Comparison of ENCODE assay signal across 9 cellular contexts in genomic region chr1:100358210-100358609, GRCh38. TPM values are rescaled to one million over a fixed set of nuclear protein-coding genes. Genes with fewer than 3 reads are reported as not detected.
DNase-seq lines count a peak whose midpoint lies in the region; ATAC-seq and TF ChIP-seq lines count a peak whose summit lies in the region.
"Had no signal": no experiment of that assay in that cellular context is flagged by ENCODE, and none has a peak within 500 bp of the region (broad histone marks: within the 10 kb centered on the region; RNA-seq: fewer than 3 reads in every experiment).

No MANE protein-coding gene starts in this region.

- no peaks in the 10 kb centered on the region for H3K9me3 ChIP-seq in MM.1S (replicated peaks; ENCODE audit: insufficient read depth, low read length)
- no peaks in the 10 kb centered on the region for H3K9me3 ChIP-seq in prostate gland

- no peak overlapping the region for H3K4me2 ChIP-seq in MM.1S (ENCODE audit: low read depth, low read length)

- TF ChIP-seq POLR2A in prostate gland (IDR thresholded peaks at IDR 0.05), result no peak

- no peaks in the 10 kb centered on the region for H3K9me2 ChIP-seq in MM.1S (replicated peaks; ENCODE audit: insufficient read depth, low read length)

- 30% methylated on average over 2 of the region's 2 CpGs for WGBS in prostate gland

- H2AFZ ChIP-seq in MM.1S (ENCODE audit: low read length), result no peak overlapping the region

- H3K27me3 ChIP-seq in MM.1S (replicated peaks; ENCODE audit: insufficient read depth, low read length) (no peaks in the 10 kb centered on the region), prostate gland (replicated peaks; ENCODE audit: insufficient read depth) (no peaks in the 10 kb centered on the region)

- no peaks in the 10 kb centered on the region for H3K36me3 ChIP-seq in MM.1S (replicated peaks; ENCODE audit: insufficient read depth, low read length)
- no peaks in the 10 kb centered on the region for H3K36me3 ChIP-seq in prostate gland

- H3K27ac ChIP-seq in MM.1S (ENCODE audit: low read length), result no peak overlapping the region
- no peak overlapping the region for H3K27ac ChIP-seq in coronary artery
- peak overlapping the region; percentile 17 to 39 for H3K27ac ChIP-seq in prostate gland

- intact Hi-C loops in prostate gland (cut with DNase I), result no loop called here

- H4K20me1 ChIP-seq in MM.1S (ENCODE audit: insufficient read depth, low read length), result no peaks in the 10 kb centered on the region

- no peak for ATAC-seq in GM21390 (IDR thresholded peaks at IDR 0.05; ENCODE audit: unreplicated experiment)
- ATAC-seq in GM21367 (IDR thresholded peaks at IDR 0.05; ENCODE audit: unreplicated experiment), result no peak

- H3K4me3 ChIP-seq in MM.1S (ENCODE audit: low read length) (no peak overlapping the region), coronary artery (no peak overlapping the region), prostate gland (no peak overlapping the region)

- no peaks in the 10 kb centered on the region; the same call in 1 of the 2 replicates for H3F3A ChIP-seq in MM.1S (ENCODE audit: insufficient read depth, low read length)

- TF ChIP-seq CTCF in MM.1S (IDR thresholded peaks at IDR 0.05; ENCODE audit: low read length) (peak; percentile 23), coronary artery (IDR thresholded peaks at IDR 0.05) (peak; percentile 11), prostate gland (IDR thresholded peaks at IDR 0.05) (peak in 1 of 4 experiments; percentile 8)

- peak; percentile 20 to 21 for DNase-seq in activated CD4-positive, alpha-beta T cell treated with anti-CD3 and anti-CD28 coated beads for 4 hours
- DNase-seq in activated CD4-positive, alpha-beta T cell treated with anti-CD3 and anti-CD28 coated beads for 1 hour, result no peak
- DNase-seq in MM.1S (no peak), coronary artery (ENCODE audit: low spot score) (no peak), prostate gland (ENCODE audit: low spot score) (no peak), Ammon's horn (ENCODE audit: low spot score) (no peak)
- DNase-seq: SW 1271 had no signal

- no peak overlapping the region for H3K9ac ChIP-seq in MM.1S (ENCODE audit: low read length)

- peaks cover 11% of the 10 kb centered on the region; the same call in 1 of the 2 replicates for H3K4me1 ChIP-seq in MM.1S (ENCODE audit: low read length)
- H3K4me1 ChIP-seq in prostate gland (replicated peaks), result peaks cover 10% of the 10 kb centered on the region

- peaks cover 27% of the 10 kb centered on the region for H3K79me2 ChIP-seq in MM.1S (ENCODE audit: low read length)

RNA-seq across cellular contexts. Expression of gene CDC14A, which starts 5.9 kb away (rescaled TPM):
- 10 to 100 TPM; 25.7 to 39.2 TPM for total RNA-seq in prostate gland

Comparison
In these comparisons a context has a peak if more than half of its experiments do, and no peak if none do; other contexts are left out.
1. DNase-seq: peak in activated CD4-positive, alpha-beta T cell treated with anti-CD3 and anti-CD28 coated beads for 4 hours (2 of 2); none in activated CD4-positive, alpha-beta T cell treated with anti-CD3 and anti-CD28 coated beads for 1 hour (single experiment), MM.1S (single experiment), coronary artery (single experiment), prostate gland (single experiment) and Ammon's horn (single experiment).
2. H3K27ac ChIP-seq: peak in prostate gland (2 of 2); none in MM.1S (single experiment) and coronary artery (0 of 2).